ENCODE assay signal across 9 cellular contexts in the genomic region with DNA sequence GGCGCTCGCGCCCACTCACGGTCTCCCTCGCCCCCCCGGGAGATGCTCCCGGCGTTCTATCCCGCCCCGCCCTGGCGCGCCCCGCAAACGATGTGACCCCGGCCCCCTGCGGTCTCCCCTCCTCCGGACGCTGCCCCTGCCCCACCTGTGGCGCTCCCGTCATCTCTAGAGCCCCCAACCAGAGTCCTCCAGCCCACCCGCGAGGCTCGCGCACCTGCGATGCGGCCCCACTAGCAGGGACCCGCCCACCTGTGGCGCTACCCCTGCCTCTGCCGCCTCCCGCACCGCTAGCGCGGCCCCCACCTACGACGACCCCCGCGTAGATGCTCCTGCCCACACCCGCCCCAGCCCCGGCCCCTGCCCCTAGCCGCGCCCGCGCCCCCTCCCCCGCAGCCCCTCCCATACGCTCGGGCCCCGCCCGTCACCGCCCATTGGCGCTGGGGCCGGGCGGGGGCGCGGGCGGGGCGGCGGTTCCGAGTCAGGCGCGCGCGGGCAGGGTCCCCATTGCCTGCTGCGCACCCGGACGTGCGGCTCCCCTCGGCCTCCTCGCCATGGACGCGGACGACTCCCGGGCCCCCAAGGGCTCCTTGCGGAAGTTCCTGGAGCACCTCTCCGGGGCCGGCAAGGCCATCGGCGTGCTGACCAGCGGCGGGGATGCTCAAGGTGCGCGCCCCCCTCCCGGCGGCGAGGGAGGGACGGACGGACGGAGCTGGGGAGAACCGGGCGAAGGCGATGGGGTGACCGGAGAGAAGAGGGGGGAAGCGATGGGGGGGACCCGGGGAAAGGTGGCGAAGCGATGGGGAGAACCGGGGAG. TPM values are rescaled to one million over a fixed set of nuclear protein-coding genes. Genes with fewer than 3 reads are reported as not detected.
DNase-seq lines count a peak whose midpoint lies in the region; ATAC-seq and TF ChIP-seq lines count a peak whose summit lies in the region.
"Had no signal": no experiment of that assay in that cellular context is flagged by ENCODE, and none has a peak within 500 bp of the region (broad histone marks: within the 10 kb centered on the region; RNA-seq: fewer than 3 reads in every experiment).

A gene (plus strand): TSS at position 504 of the 814 bp plus-strand sequence. CDS start 48 bp downstream, at position 552.

- peaks cover 16% of the 10 kb centered on the region for H3K27me3 Mint-ChIP-seq in activated T-helper 1 cell treated with anti-CD3 and anti-CD28 coated beads, Interleukin-12 subunit alpha, Interleukin-12 subunit beta, Interleukin-2, Interleukin-4 antibody, amounts not matched to agents 30 ng/mL and 10 ng/mL and 1 ng/mL, durations not matched to agents 14 hours and 24 hours and 36 hours (ENCODE audit: insufficient read depth)

- H3K27ac ChIP-seq in foreskin keratinocyte (peak within 1 kb of the TSS; percentile 83), neutrophil (no peak within 1 kb of the TSS), tibial artery (peak within 1 kb of the TSS; percentile 83 to 90)
- H3K27ac ChIP-seq: 22Rv1 had no signal

- ATAC-seq in HG02588 (IDR thresholded peaks at IDR 0.05; ENCODE audit: unreplicated experiment) (peak; percentile 52), foreskin keratinocyte (peak; percentile 7)

- H3K9me3 ChIP-seq in NT2/D1 (ENCODE audit: insufficient read depth, low read length) (no peaks in the 10 kb centered on the region), neutrophil (no peaks in the 10 kb centered on the region), tibial artery (no peaks in the 10 kb centered on the region)

- peak within 1 kb of the TSS; percentile 90 for H3K4me3 Mint-ChIP-seq in activated T-helper 1 cell treated with anti-CD3 and anti-CD28 coated beads, Interleukin-12 subunit alpha, Interleukin-12 subunit beta, Interleukin-2, Interleukin-4 antibody, amounts not matched to agents 30 ng/mL and 10 ng/mL and 1 ng/mL, durations not matched to agents 14 hours and 24 hours and 36 hours

- peaks cover 32% of the 10 kb centered on the region for H3K4me1 Mint-ChIP-seq in activated T-helper 1 cell treated with anti-CD3 and anti-CD28 coated beads, Interleukin-12 subunit alpha, Interleukin-12 subunit beta, Interleukin-2, Interleukin-4 antibody, amounts not matched to agents 30 ng/mL and 10 ng/mL and 1 ng/mL, durations not matched to agents 14 hours and 24 hours and 36 hours (ENCODE audit: low read depth)

- H3K4me3 ChIP-seq in NT2/D1 (ENCODE audit: insufficient read length, low read depth) (peak within 1 kb of the TSS; percentile 75), neutrophil (ENCODE audit: low read depth in 1 of 2, low read length in 1 of 2) (peak within 1 kb of the TSS; percentile 55 to 63), tibial artery (peak within 1 kb of the TSS; percentile 78 to 86)

- H3K9ac ChIP-seq in NT2/D1 (ENCODE audit: insufficient read length, low read depth) = peak within 1 kb of the TSS; percentile 91

- H3K27ac Mint-ChIP-seq in activated T-helper 1 cell treated with anti-CD3 and anti-CD28 coated beads, Interleukin-12 subunit alpha, Interleukin-12 subunit beta, Interleukin-2, Interleukin-4 antibody, amounts not matched to agents 30 ng/mL and 10 ng/mL and 1 ng/mL, durations not matched to agents 14 hours and 24 hours and 36 hours = peak within 1 kb of the TSS; percentile 88

- peaks cover 5% of the 10 kb centered on the region for H3K4me1 ChIP-seq in NT2/D1 (ENCODE audit: insufficient read depth, insufficient read length)
- no peaks in the 10 kb centered on the region for H3K4me1 ChIP-seq in foreskin keratinocyte
- H3K4me1 ChIP-seq in neutrophil (ENCODE audit: control insufficient read depth in 1 of 2, insufficient read depth in 1 of 2, low read depth in 1 of 2, low read length in 1 of 2) = peaks cover 11 to 20% of the 10 kb centered on the region in 2 experiments
- peaks cover 0 to 38% (median 20%) of the 10 kb centered on the region in 4 donors for H3K4me1 ChIP-seq in tibial artery

- H3K27me3 ChIP-seq in NT2/D1 (ENCODE audit: insufficient read depth, insufficient read length) = peaks cover 18% of the 10 kb centered on the region
- H3K27me3 ChIP-seq in foreskin keratinocyte = peaks cover 18% of the 10 kb centered on the region
- H3K27me3 ChIP-seq in neutrophil = peaks cover 87% of the 10 kb centered on the region
- no peaks in the 10 kb centered on the region for H3K27me3 ChIP-seq in tibial artery

- H3K9me3 Mint-ChIP-seq in activated T-helper 1 cell treated with anti-CD3 and anti-CD28 coated beads, Interleukin-12 subunit alpha, Interleukin-12 subunit beta, Interleukin-2, Interleukin-4 antibody, amounts not matched to agents 30 ng/mL and 10 ng/mL and 1 ng/mL, durations not matched to agents 14 hours and 24 hours and 36 hours = no peaks in the 10 kb centered on the region

- intact Hi-C loops in activated T-helper 1 cell treated with anti-CD3 and anti-CD28 coated beads, Interleukin-12 subunit alpha, Interleukin-12 subunit beta, Interleukin-2, Interleukin-4 antibody, amounts not matched to agents 30 ng/mL and 10 ng/mL and 1 ng/mL, durations not matched to agents 14 hours and 24 hours and 36 hours (cut with micrococcal nuclease) = loop anchor here (10.0 kb wide), 1 partner anchor 1422 kb away; no protein-coding TSS in a partner anchor
- intact Hi-C loops in tibial artery (cut with DNase I; ENCODE audit: low total_unique reads) = loop anchor here (1.0 kb wide), 1 partner anchor 21 kb away; no protein-coding TSS in a partner anchor

- H3K36me3 Mint-ChIP-seq in activated T-helper 1 cell treated with anti-CD3 and anti-CD28 coated beads, Interleukin-12 subunit alpha, Interleukin-12 subunit beta, Interleukin-2, Interleukin-4 antibody, amounts not matched to agents 30 ng/mL and 10 ng/mL and 1 ng/mL, durations not matched to agents 14 hours and 24 hours and 36 hours (ENCODE audit: low read depth) = peaks cover 28% of the 10 kb centered on the region

- DNase-seq in DMS 273 (lab: John Stamatoyannopoulos, UW; ENCODE audit: unreplicated experiment) = peak; percentile 65
- DNase-seq in DMS 273 treated with DMSO at 0.1 percent for 48 hours (lab: John Stamatoyannopoulos, UW) = no peak
- DNase-seq in NT2/D1 (ENCODE audit: low read depth, low spot score) = no peak
- DNase-seq in activated T-helper 1 cell treated with anti-CD3 and anti-CD28 coated beads, Interleukin-12 subunit alpha, Interleukin-12 subunit beta, Interleukin-2, Interleukin-4 antibody, amounts not matched to agents 30 ng/mL and 10 ng/mL and 1 ng/mL, durations not matched to agents 14 hours and 24 hours and 36 hours (ENCODE audit: low spot score) = peak; percentile 65
- DNase-seq in foreskin keratinocyte = no peak
- DNase-seq in tibial artery = peak in 1 of 2 donors; percentile 82

- H3K36me3 ChIP-seq in NT2/D1 (ENCODE audit: insufficient read depth, insufficient read length, low read length) (peaks cover 28% of the 10 kb centered on the region), neutrophil (no peaks in the 10 kb centered on the region), tibial artery (peaks cover 0 to 5% (median 0%) of the 10 kb centered on the region in 3 donors)

- no peak for TF ChIP-seq CTCF in foreskin keratinocyte (conservative IDR thresholded peaks at IDR 0.05)
- TF ChIP-seq CTCF in neutrophil (IDR thresholded peaks at IDR 0.05) = no peak
- TF ChIP-seq CTCF in tibial artery (IDR thresholded peaks at IDR 0.05) = no peak

RNA-seq across cellular contexts. Expression of the gene that starts here (rescaled TPM):
- 264 and 267 TPM in 2 replicates for total RNA-seq in activated T-helper 1 cell treated with anti-CD3 and anti-CD28 coated beads, Interleukin-12 subunit alpha, Interleukin-12 subunit beta, Interleukin-2, Interleukin-4 antibody, amounts not matched to agents 30 ng/mL and 10 ng/mL and 1 ng/mL, durations not matched to agents 14 hours and 24 hours and 36 hours
- total RNA-seq in foreskin keratinocyte = 186 and 190 TPM in 2 replicates
- polyA plus RNA-seq in foreskin keratinocyte = 125 and 130 TPM in 2 replicates

Comparison
In these comparisons a context has a peak if more than half of its experiments do, and no peak if none do; other contexts are left out.
1. DNase-seq: peak in DMS 273 (single experiment) and activated T-helper 1 cell treated with anti-CD3 and anti-CD28 coated beads, Interleukin-12 subunit alpha, Interleukin-12 subunit beta, Interleukin-2, Interleukin-4 antibody, amounts not matched to agents 30 ng/mL and 10 ng/mL and 1 ng/mL, durations not matched to agents 14 hours and 24 hours and 36 hours (single experiment); none in DMS 273 treated with DMSO at 0.1 percent for 48 hours (single experiment), NT2/D1 (single experiment) and foreskin keratinocyte (0 of 2).
2. Peak in every context shown above with its lines, with median percentiles within 50 percentile points of each other: H3K4me3 ChIP-seq.